ENCODE assay signal across 1 cellular context in genomic region chr4:53322696-53323095, GRCh38.
TF ChIP-seq lines count a peak whose summit lies in the region.

No MANE protein-coding gene starts in this region.

TF ChIP-seq in neural cell, 6 proteins besides CTCF, POLR2A, EP300 and RAD21 (continued from another document):
- TF ChIP-seq REST (IDR thresholded peaks at IDR 0.05; ENCODE audit: borderline replicate concordance), result no peak
